ENCODE assay signal across 19 cellular contexts in the genomic region with DNA sequence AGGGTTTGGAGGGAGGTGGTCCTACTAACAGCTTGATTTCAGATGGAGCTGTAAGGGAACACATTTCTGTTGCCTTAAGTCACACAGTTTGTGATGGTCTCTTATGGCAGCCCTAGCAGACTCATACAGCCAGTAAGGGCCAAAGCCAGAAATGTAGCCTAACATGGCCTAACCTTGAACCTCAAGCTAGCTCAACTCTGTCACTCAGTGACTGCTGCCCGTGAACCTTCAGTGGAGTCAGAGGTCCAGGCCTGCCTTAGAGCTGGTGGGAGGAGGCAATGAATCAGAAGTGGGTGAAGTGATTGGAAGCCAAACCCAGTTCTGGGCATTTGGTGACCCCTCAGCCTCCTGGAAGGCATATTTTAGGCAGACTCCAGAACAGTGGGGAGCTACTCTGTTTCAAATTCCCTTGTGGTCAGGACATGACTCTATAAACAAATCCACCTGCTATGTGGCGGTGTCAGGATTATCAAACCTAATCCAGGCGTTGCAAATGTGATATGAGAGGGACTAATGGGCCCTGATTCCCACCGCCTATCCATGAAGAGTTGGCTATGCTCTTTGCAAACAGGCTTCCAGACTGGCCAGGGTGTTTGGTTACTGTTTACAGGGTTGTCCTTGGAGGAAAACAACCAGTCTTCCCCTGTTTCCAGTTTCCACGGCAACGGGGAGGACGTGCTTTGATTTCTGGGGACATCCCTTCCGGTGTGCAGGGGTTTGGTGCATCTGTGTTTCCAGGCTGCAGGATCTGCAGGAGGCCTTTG.
A peak's percentile ranks its signal among the peaks of the same experiment; 100 is the strongest.
DNase-seq lines count a peak whose midpoint lies in the region; ATAC-seq and TF ChIP-seq lines count a peak whose summit lies in the region.
"Had no signal": no experiment of that assay in that cellular context is flagged by ENCODE, and none has a peak within 500 bp of the region (broad histone marks: within the 10 kb centered on the region; RNA-seq: fewer than 3 reads in every experiment).

No MANE protein-coding gene starts in this region.

- peak; percentile 30 for DNase-seq in NT2/D1 (ENCODE audit: low read depth, low spot score)
- peak; percentile 4 for DNase-seq in iPS DF 6.9 (ENCODE audit: low read depth, low spot score)
- peak; percentile 23 for DNase-seq in neuronal stem cell (ENCODE audit: low spot score)
- no peak for DNase-seq in RKO (ENCODE audit: low spot score)
- no peak for DNase-seq in SIG-M5 treated with dmso at 0.1 percent for 504 hours (lab: John Stamatoyannopoulos, UW; ENCODE audit: unreplicated experiment)
- no peak for DNase-seq in activated CD4-positive, alpha-beta T cell treated with anti-CD3 and anti-CD28 coated beads, Interleukin-2, amount 10 ng/mL, durations not matched to agents 7 days and 5 days
- DNase-seq: activated naive CD8-positive, alpha-beta T cell treated with anti-CD3 and anti-CD28 coated beads for 36 hours; activated T-cell treated with anti-CD3 and anti-CD28 coated beads, Interleukin-2, amount 50 U/mL, for 24 hours; HFFc6; midbrain; NCI-H187; NCI-H510A; PC-9; sigmoid colon; stimulated activated CD4-positive, alpha-beta T cell treated with anti-CD3 and anti-CD28 coated beads, Interleukin-4, amount 100 ng/mL, for 4 hours; stimulated activated CD8-positive, alpha-beta memory T cell treated with anti-CD3 and anti-CD28 coated beads, Interleukin-4, amount 100 ng/mL, for 48 hours had no signal

- no peaks in the 10 kb centered on the region for H3K9me3 ChIP-seq in HEK293 (ENCODE audit: control insufficient read depth, insufficient read depth, low read depth, low read length)
- H3K9me3 ChIP-seq in NT2/D1 (ENCODE audit: insufficient read depth, low read length), result 0 out of 2 replicates have a peak, but pooled peaks cover 10% of the 10 kb centered on the region
- H3K9me3 ChIP-seq in iPS DF 6.9 (ENCODE audit: control insufficient read depth, insufficient read depth, low read length), result no peaks in the 10 kb centered on the region
- no peaks in the 10 kb centered on the region for H3K9me3 ChIP-seq in neuronal stem cell (replicated peaks in 1 of 2; ENCODE audit: control insufficient read depth in 2 of 2, insufficient read depth in 1 of 2, low read depth in 1 of 2, low read length in 2 of 2)
- H3K9me3 ChIP-seq: suprapubic skin had no signal

- no peaks in the 10 kb centered on the region for H3K4me1 ChIP-seq in HEK293 (ENCODE audit: control insufficient read depth, insufficient read depth, low read length)
- no peaks in the 10 kb centered on the region for H3K4me1 ChIP-seq in NT2/D1 (ENCODE audit: insufficient read depth, insufficient read length)
- H3K4me1 ChIP-seq in iPS DF 6.9 (ENCODE audit: control insufficient read depth, insufficient read depth, low read length), result no peaks in the 10 kb centered on the region
- peaks cover 0 to 7% of the 10 kb centered on the region in 2 donors for H3K4me1 ChIP-seq in neuronal stem cell (ENCODE audit: control insufficient read depth in 2 of 2, insufficient read depth in 1 of 2, low read depth in 1 of 2, low read length in 2 of 2)
- H3K4me1 ChIP-seq: sigmoid colon, suprapubic skin had no signal

- no peak overlapping the region for H4K8ac ChIP-seq in neuronal stem cell (ENCODE audit: low read depth, low read length)

- no peak for TF ChIP-seq CTCF in HEK293 (tag by site-specific recombination; IDR thresholded peaks at IDR 0.05)

- H3K36me3 ChIP-seq in HEK293 (ENCODE audit: control insufficient read depth in 2 of 2, insufficient read depth in 1 of 2, low read length in 2 of 2) (no peaks in the 10 kb centered on the region), NT2/D1 (ENCODE audit: insufficient read depth, insufficient read length, low read length) (no peaks in the 10 kb centered on the region), iPS DF 6.9 (ENCODE audit: control insufficient read depth, insufficient read depth, low read length) (no peaks in the 10 kb centered on the region), neuronal stem cell (replicated peaks in 1 of 2; ENCODE audit: control insufficient read depth in 2 of 2, insufficient read depth in 2 of 2, low read length in 2 of 2) (no peaks in the 10 kb centered on the region)
- H3K36me3 ChIP-seq: sigmoid colon, suprapubic skin had no signal

- no peak for ATAC-seq in GM21737 (IDR thresholded peaks at IDR 0.05; ENCODE audit: unreplicated experiment)

- no peak overlapping the region for H3K4ac ChIP-seq in neuronal stem cell (ENCODE audit: low read length)

- H2AK5ac ChIP-seq in neuronal stem cell (ENCODE audit: low read depth, low read length), result no peak overlapping the region

- H3K14ac ChIP-seq in neuronal stem cell (ENCODE audit: low read length), result no peak overlapping the region

- no CpG with 5 or more reads among the region's 8 CpGs for WGBS in iPS DF 6.9 (ENCODE audit: insufficient coverage, insufficient read length)
- no CpG with 5 or more reads among the region's 8 CpGs for WGBS in neuronal stem cell (ENCODE audit: extremely low coverage in 2 of 2, insufficient read length in 2 of 2, insufficient replicate concordance in 1 of 2), 2 donors

- H2BK5ac ChIP-seq in neuronal stem cell (ENCODE audit: low read length), result no peak overlapping the region

- H2BK12ac ChIP-seq in neuronal stem cell (ENCODE audit: low read length), result no peak overlapping the region

- no peaks in the 10 kb centered on the region for H3K27me3 Mint-ChIP-seq in activated CD4-positive, alpha-beta T cell treated with anti-CD3 and anti-CD28 coated beads, Interleukin-2, amount 10 ng/mL, durations not matched to agents 7 days and 5 days

- H3K23ac ChIP-seq in neuronal stem cell (ENCODE audit: low read depth, low read length, poor library complexity), result no peak overlapping the region

- H3K36me3 Mint-ChIP-seq in activated CD4-positive, alpha-beta T cell treated with anti-CD3 and anti-CD28 coated beads, Interleukin-2, amount 10 ng/mL, durations not matched to agents 7 days and 5 days (ENCODE audit: low read depth), result no peaks in the 10 kb centered on the region
- H3K36me3 Mint-ChIP-seq: activated naive CD8-positive, alpha-beta T cell treated with anti-CD3 and anti-CD28 coated beads for 36 hours had no signal

- H3K9ac ChIP-seq in NT2/D1 (ENCODE audit: insufficient read length, low read depth), result no peak overlapping the region
- H3K9ac ChIP-seq in neuronal stem cell (ENCODE audit: low read depth, low read length, poor library complexity), result no peak overlapping the region

- no peak overlapping the region for H2BK120ac ChIP-seq in neuronal stem cell (ENCODE audit: low read depth, low read length)

- H4K91ac ChIP-seq in neuronal stem cell (ENCODE audit: low read depth, low read length, poor library complexity), result no peak overlapping the region

- no peak overlapping the region for H3K18ac ChIP-seq in neuronal stem cell (ENCODE audit: low read length)

- H3K4me1 Mint-ChIP-seq in activated CD4-positive, alpha-beta T cell treated with anti-CD3 and anti-CD28 coated beads, Interleukin-2, amount 10 ng/mL, durations not matched to agents 7 days and 5 days, result no peaks in the 10 kb centered on the region
- H3K4me1 Mint-ChIP-seq: activated naive CD8-positive, alpha-beta T cell treated with anti-CD3 and anti-CD28 coated beads for 36 hours had no signal

- H3K9me3 Mint-ChIP-seq in activated CD4-positive, alpha-beta T cell treated with anti-CD3 and anti-CD28 coated beads, Interleukin-2, amount 10 ng/mL, durations not matched to agents 7 days and 5 days, result no peaks in the 10 kb centered on the region
- H3K9me3 Mint-ChIP-seq: activated naive CD8-positive, alpha-beta T cell treated with anti-CD3 and anti-CD28 coated beads for 36 hours had no signal

- H3K27ac ChIP-seq in HEK293 (ENCODE audit: extremely low read depth, low read depth, low read length), result 0 out of 2 replicates have a peak overlapping the region, but pooled peaks have one; percentile 14
- H3K27ac ChIP-seq in iPS DF 6.9 (ENCODE audit: low read length), result no peak overlapping the region
- H3K27ac ChIP-seq in neuronal stem cell (replicated peaks; ENCODE audit: low read length), result no peak overlapping the region
- H3K27ac ChIP-seq: PC-9, sigmoid colon, suprapubic skin had no signal

- peak overlapping the region; percentile 72 for H2AFZ ChIP-seq in neuronal stem cell (ENCODE audit: low read length)
- H2AFZ ChIP-seq: PC-9 had no signal

- H3K4me2 ChIP-seq in neuronal stem cell (ENCODE audit: insufficient read depth, low read length, poor library complexity, severe bottlenecking), result no peak overlapping the region
- H3K4me2 ChIP-seq: PC-9 had no signal

- CTCF ChIA-PET in HEK293 (lab: Yijun Ruan, JAX), result interaction anchor here (0.6 kb wide), 3 partner anchors 119 to 865 kb away, joined by 3 to 4 read pairs (median 3); no protein-coding TSS in a partner anchor
- CTCF ChIA-PET in activated CD4-positive, alpha-beta T cell treated with anti-CD3 and anti-CD28 coated beads, Interleukin-2, amount 10 ng/mL, durations not matched to agents 7 days and 5 days (lab: Charles Lee), result no interaction called here

- H3K27me3 ChIP-seq in NT2/D1 (ENCODE audit: insufficient read depth, insufficient read length) (no peaks in the 10 kb centered on the region), iPS DF 6.9 (ENCODE audit: control insufficient read depth, insufficient read depth, low read length) (no peaks in the 10 kb centered on the region), neuronal stem cell (ENCODE audit: control insufficient read depth in 3 of 3, insufficient read depth in 3 of 3, low read depth in 1 of 3, low read length in 3 of 3) (no peaks in the 10 kb centered on the region)
- H3K27me3 ChIP-seq: sigmoid colon, suprapubic skin had no signal

- H3K79me1 ChIP-seq in neuronal stem cell (ENCODE audit: low read depth, low read length), result no peaks in the 10 kb centered on the region

- H3K27ac Mint-ChIP-seq in activated CD4-positive, alpha-beta T cell treated with anti-CD3 and anti-CD28 coated beads, Interleukin-2, amount 10 ng/mL, durations not matched to agents 7 days and 5 days, result no peak overlapping the region
- H3K27ac Mint-ChIP-seq: activated naive CD8-positive, alpha-beta T cell treated with anti-CD3 and anti-CD28 coated beads for 36 hours; activated T-cell treated with anti-CD3 and anti-CD28 coated beads, Interleukin-2, amount 50 U/mL, for 24 hours; HFFc6 had no signal

- H3K4me3 ChIP-seq in HEK293 (ENCODE audit: low read depth, low read length) (no peak overlapping the region), NT2/D1 (ENCODE audit: insufficient read length, low read depth) (no peak overlapping the region), iPS DF 6.9 (ENCODE audit: low read length) (no peak overlapping the region), neuronal stem cell (ENCODE audit: low read length in 2 of 2) (no peak overlapping the region)
- H3K4me3 ChIP-seq: PC-9, sigmoid colon, suprapubic skin had no signal

- no peak overlapping the region for H2BK15ac ChIP-seq in neuronal stem cell (ENCODE audit: low read length)

- POLR2A ChIA-PET in HEK293 (lab: Yijun Ruan, JAX), result no interaction called here
- POLR2A ChIA-PET in activated CD4-positive, alpha-beta T cell treated with anti-CD3 and anti-CD28 coated beads, Interleukin-2, amount 10 ng/mL, durations not matched to agents 7 days and 5 days (lab: Charles Lee), result no interaction called here

- H3K4me3 Mint-ChIP-seq in activated CD4-positive, alpha-beta T cell treated with anti-CD3 and anti-CD28 coated beads, Interleukin-2, amount 10 ng/mL, durations not matched to agents 7 days and 5 days, result no peak overlapping the region
- H3K4me3 Mint-ChIP-seq: activated naive CD8-positive, alpha-beta T cell treated with anti-CD3 and anti-CD28 coated beads for 36 hours; activated T-cell treated with anti-CD3 and anti-CD28 coated beads, Interleukin-2, amount 50 U/mL, for 24 hours; HFFc6 had no signal

Comparison
In these comparisons a context has a peak if more than half of its experiments do, and no peak if none do; other contexts are left out.
1. DNase-seq: peak in NT2/D1 (single experiment), iPS DF 6.9 (single experiment) and neuronal stem cell (single experiment); none in RKO (single experiment), SIG-M5 treated with dmso at 0.1 percent for 504 hours (single experiment) and activated CD4-positive, alpha-beta T cell treated with anti-CD3 and anti-CD28 coated beads, Interleukin-2, amount 10 ng/mL, durations not matched to agents 7 days and 5 days (single experiment).